In genomic region chr11:64888761-64889511, GRCh38 we compare ENCODE assay signal across 1 cellular context.
TF ChIP-seq lines count a peak whose summit lies in the region.

No MANE protein-coding gene starts in this region.

TF ChIP-seq in K562, 482 proteins besides CTCF, POLR2A, EP300 and RAD21 (continued from another document and continues in another):
- TF ChIP-seq MTA1 (IDR thresholded peaks at IDR 0.05; ENCODE audit: borderline replicate concordance), result peak; percentile 89
- TF ChIP-seq GMEB1 (CRISPR knock-in tag; IDR thresholded peaks at IDR 0.05), result no peak
- TF ChIP-seq FOXP1 (CRISPR knock-in tag; IDR thresholded peaks at IDR 0.05), result 0 out of 2 replicates have a peak, but pooled peaks have one; percentile 57
- TF ChIP-seq BRF1 (IDR thresholded peaks at IDR 0.05; ENCODE audit: borderline replicate concordance, extremely low read depth, insufficient read length), result no peak
- TF ChIP-seq ZNF518B (CRISPR knock-in tag; IDR thresholded peaks at IDR 0.05), result no peak
- TF ChIP-seq SUPT5H (IDR thresholded peaks at IDR 0.05), result no peak
- TF ChIP-seq TCF15 (CRISPR knock-in tag; IDR thresholded peaks at IDR 0.05), result no peak
- TF ChIP-seq MGA (IDR thresholded peaks at IDR 0.05), result no peak
- TF ChIP-seq MEF2D (tag; conservative IDR thresholded peaks at IDR 0.05; ENCODE audit: low read depth), result peak; percentile 40
- TF ChIP-seq ZNF445 (CRISPR knock-in tag; IDR thresholded peaks at IDR 0.05; ENCODE audit: low read depth), result no peak
- TF ChIP-seq MAFG (tag; conservative IDR thresholded peaks at IDR 0.05), result peak; percentile 69
- no peak for TF ChIP-seq SRSF1 (IDR thresholded peaks at IDR 0.05; ENCODE audit: low read depth, low read length)
- peak in 1 of 3 experiments; percentile 74; a peak in 2 of 6 replicates for TF ChIP-seq ZBTB11 (CRISPR knock-in tag; IDR thresholded peaks at IDR 0.05)
- peak; percentile 30 to 76 for TF ChIP-seq AFF1 (IDR thresholded peaks at IDR 0.05; ENCODE audit: low read depth in 1 of 2, partially characterized antibody in 2 of 2)
- no peak for TF ChIP-seq SIX5 (IDR thresholded peaks at IDR 0.05; ENCODE audit: borderline replicate concordance in 1 of 2, insufficient read depth in 1 of 2, low read depth in 1 of 2, low read length in 2 of 2)
- TF ChIP-seq ZC3H8 (IDR thresholded peaks at IDR 0.05), result no peak
- no peak for TF ChIP-seq ETV1 (tag; conservative IDR thresholded peaks at IDR 0.05; ENCODE audit: low read depth)
- no peak for TF ChIP-seq ZNF77 (CRISPR knock-in tag; IDR thresholded peaks at IDR 0.05)
- no peak for TF ChIP-seq SMAD3 (CRISPR knock-in tag; conservative IDR thresholded peaks at IDR 0.05)
- peak; percentile 96 for TF ChIP-seq LEF1 (IDR thresholded peaks at IDR 0.05)
- no peak for TF ChIP-seq FOXA1 (IDR thresholded peaks at IDR 0.05; ENCODE audit: borderline replicate concordance)
- TF ChIP-seq DDX20 (tag; IDR thresholded peaks at IDR 0.05; ENCODE audit: low read depth), result no peak
- no peak for TF ChIP-seq POU5F1 (IDR thresholded peaks at IDR 0.05; ENCODE audit: borderline replicate concordance, low read depth, low read length, partially characterized antibody)
- no peak; the same call in 1 of the 2 replicates for TF ChIP-seq MXI1 (IDR thresholded peaks at IDR 0.05; ENCODE audit: low read depth, low read length)
- TF ChIP-seq SMAD2 (IDR thresholded peaks at IDR 0.05; ENCODE audit: low read depth, low read length), result no peak
- peak; percentile 61 for TF ChIP-seq ZNF766 (CRISPR knock-in tag; conservative IDR thresholded peaks at IDR 0.05)
- TF ChIP-seq ZNF24 (IDR thresholded peaks at IDR 0.05), result no peak
- TF ChIP-seq HMG20B (CRISPR knock-in tag; IDR thresholded peaks at IDR 0.05), result no peak
- TF ChIP-seq HOXB6 (CRISPR knock-in tag; IDR thresholded peaks at IDR 0.05; ENCODE audit: borderline replicate concordance), result no peak
- TF ChIP-seq PRPF4 (IDR thresholded peaks at IDR 0.05; ENCODE audit: insufficient read depth, low read depth, low read length, poor library complexity, severe bottlenecking), result no peak
- peak; percentile 73; the same call in 1 of the 2 replicates for TF ChIP-seq L3MBTL2 (IDR thresholded peaks at IDR 0.05)
